In genomic region chr9:127793093-127793708, GRCh38 we compare ENCODE assay signal across 11 cellular contexts. TPM values are rescaled to one million over a fixed set of nuclear protein-coding genes. Genes with fewer than 3 reads are reported as not detected.
DNase-seq lines count a peak whose midpoint lies in the region; ATAC-seq and TF ChIP-seq lines count a peak whose summit lies in the region.
"Had no signal": no experiment of that assay in that cellular context is flagged by ENCODE, and none has a peak within 500 bp of the region (broad histone marks: within the 10 kb centered on the region; RNA-seq: fewer than 3 reads in every experiment).

No MANE protein-coding gene starts in this region.

- ATAC-seq in thoracic aorta (ENCODE audit: insufficient number of reproducible peaks, low FRiP score, low read depth): no peak

- H4K20me1 ChIP-seq in mammary epithelial cell (ENCODE audit: insufficient read depth, low read length): peaks cover 3% of the 10 kb centered on the region
- peaks cover 55% of the 10 kb centered on the region for H4K20me1 ChIP-seq in SK-N-SH (ENCODE audit: insufficient read depth)

- H3F3A ChIP-seq in SK-N-SH (replicated peaks; ENCODE audit: insufficient read depth): peaks cover 43% of the 10 kb centered on the region

- peak overlapping the region; percentile 29 to 63 for H3K27ac ChIP-seq in breast epithelium
- H3K27ac ChIP-seq in mammary epithelial cell (ENCODE audit: insufficient read depth, low read depth, low read length): no peak overlapping the region
- no peak overlapping the region; a peak in 1 of 4 replicates for H3K27ac ChIP-seq in SK-N-SH (ENCODE audit: low read depth in 2 of 2, low read length in 1 of 2)
- H3K27ac ChIP-seq in iPS-20b (ENCODE audit: low read length): no peak overlapping the region
- peak overlapping the region; percentile 46 to 74 for H3K27ac ChIP-seq in thoracic aorta

- CTCF ChIA-PET in mammary epithelial cell (lab: Charles Lee; ENCODE audit: low non-redundant PET): no interaction called here
- CTCF ChIA-PET in SK-N-SH (lab: Yijun Ruan, JAX): interaction anchor here (0.7 to 2.4 kb wide), 8 partner anchors 9 to 203 kb away, joined by 3 to 26 read pairs (median 5); partner anchors contain the start of genes FPGS and TOR2A

- DNase-seq in breast epithelium (ENCODE audit: low spot score in 2 of 2) (no peak), mammary epithelial cell (no peak), SK-N-SH (no peak), thoracic aorta (ENCODE audit: low spot score) (no peak), kidney glomerular epithelial cell (lab: John Stamatoyannopoulos, UW) (no peak), SW 1271 (lab: John Stamatoyannopoulos, UW) (no peak), hypothalamus (lab: John Stamatoyannopoulos, UW) (no peak)
- DNase-seq: Karpas-422, trophoblast cell had no signal

- POLR2A ChIA-PET in SK-N-SH (lab: Yijun Ruan, JAX): interaction anchor here (0.6 to 2.4 kb wide), 9 partner anchors 8 to 525 kb away, joined by 3 to 10 read pairs (median 3); no protein-coding TSS in a partner anchor

- H3K4me2 ChIP-seq in mammary epithelial cell (ENCODE audit: insufficient read depth, low read depth, low read length) (no peak overlapping the region), SK-N-SH (no peak overlapping the region)

- no peak for TF ChIP-seq RAD21 in SK-N-SH (IDR thresholded peaks at IDR 0.05; ENCODE audit: low read length)

- H3K79me2 ChIP-seq in mammary epithelial cell (ENCODE audit: insufficient read depth, low read length) (peaks cover 31% of the 10 kb centered on the region), SK-N-SH (ENCODE audit: insufficient read depth) (peaks cover 35% of the 10 kb centered on the region)

- no peak overlapping the region for H2AFZ ChIP-seq in mammary epithelial cell (ENCODE audit: low read depth, low read length)
- no peak overlapping the region for H2AFZ ChIP-seq in SK-N-SH (ENCODE audit: low read depth)

- H3K36me3 ChIP-seq in breast epithelium (peaks cover 17% of the 10 kb centered on the region), mammary epithelial cell (ENCODE audit: insufficient read depth, low read length) (peaks cover 25% of the 10 kb centered on the region), SK-N-SH (replicated peaks in 1 of 2; ENCODE audit: control insufficient read depth in 1 of 2, insufficient read depth in 2 of 2, low read length in 1 of 2) (peaks cover 41 to 46% of the 10 kb centered on the region in 2 experiments), iPS-20b (ENCODE audit: insufficient read depth, low read depth, low read length) (peaks cover 52% of the 10 kb centered on the region), thoracic aorta (peaks cover 46% of the 10 kb centered on the region)

- TF ChIP-seq EP300 in SK-N-SH (IDR thresholded peaks at IDR 0.05; ENCODE audit: borderline replicate concordance in 1 of 2, low read depth in 1 of 2, low read length in 1 of 2): no peak

- no peaks in the 10 kb centered on the region for H3K9me2 ChIP-seq in SK-N-SH

- BruUV-seq in mammary epithelial cell (replicated peaks; lab: Mats Ljungman, UMichigan): no TSS peak

- intact Hi-C loops in breast epithelium (cut with DNase I; ENCODE audit: low total_unique reads): no loop called here
- intact Hi-C loops in mammary epithelial cell (cut with micrococcal nuclease): no loop called here

- 87% methylated on average over 8 of the region's 8 CpGs for WGBS in mammary epithelial cell (ENCODE audit: low coverage, missing lambda C conversion rate)
- WGBS in SK-N-SH (ENCODE audit: low lambda C conversion rate): 98% methylated on average over 8 of the region's 8 CpGs

- H3K9ac ChIP-seq in mammary epithelial cell (ENCODE audit: insufficient read depth, low read length) (no peak overlapping the region), SK-N-SH (no peak overlapping the region), iPS-20b (ENCODE audit: low read depth, low read length) (0 out of 2 replicates have a peak overlapping the region, but pooled peaks have one; percentile 39)

- H3K9me3 ChIP-seq in breast epithelium (no peaks in the 10 kb centered on the region), mammary epithelial cell (replicated peaks; ENCODE audit: insufficient read depth, low read length) (no peaks in the 10 kb centered on the region), SK-N-SH (no peaks in the 10 kb centered on the region), iPS-20b (ENCODE audit: insufficient read depth, low read depth, low read length) (no peaks in the 10 kb centered on the region), thoracic aorta (no peaks in the 10 kb centered on the region)
- H3K9me3 ChIP-seq: Peyer's patch had no signal

- H3K4me1 ChIP-seq in breast epithelium (peaks cover 2 to 12% of the 10 kb centered on the region in 2 donors), mammary epithelial cell (ENCODE audit: insufficient read depth, low read length) (peaks cover 4% of the 10 kb centered on the region), SK-N-SH (ENCODE audit: control insufficient read depth in 1 of 2, insufficient read depth in 2 of 2, low read depth in 1 of 2, low read length in 1 of 2) (peaks cover 0 to 6% of the 10 kb centered on the region in 2 experiments; a peak in 1 of 4 replicates), iPS-20b (ENCODE audit: insufficient read depth, low read length) (no peaks in the 10 kb centered on the region), thoracic aorta (ENCODE audit: control insufficient read depth in 1 of 2, low read depth in 2 of 2) (peaks cover 12 to 41% of the 10 kb centered on the region in 2 donors)

- H3K4me3 ChIP-seq in breast epithelium: no peak overlapping the region
- no peak overlapping the region for H3K4me3 ChIP-seq in mammary epithelial cell (replicated peaks in 1 of 3; ENCODE audit: insufficient read depth in 1 of 3, low read depth in 2 of 3, low read length in 3 of 3)
- H3K4me3 ChIP-seq in SK-N-SH (ENCODE audit: low read depth in 2 of 2, low read length in 1 of 2): no peak overlapping the region
- H3K4me3 ChIP-seq in iPS-20b (ENCODE audit: low read length): no peak overlapping the region
- no peak overlapping the region for H3K4me3 ChIP-seq in thoracic aorta
- H3K4me3 ChIP-seq: Peyer's patch had no signal

- in situ Hi-C loops in mammary epithelial cell (cut with MboI; ENCODE audit: low sequenced_read_pairs in 2 of 2): no loop called here

- TF ChIP-seq POLR2A in breast epithelium (IDR thresholded peaks at IDR 0.05): no peak

- TF ChIP-seq CTCF in breast epithelium (IDR thresholded peaks at IDR 0.05) (no peak), mammary epithelial cell (conservative IDR thresholded peaks at IDR 0.05 in 1 of 2, IDR thresholded peaks at IDR 0.05 in 1 of 2; ENCODE audit: extremely low read depth in 1 of 2, insufficient read depth in 1 of 2, low read depth in 1 of 2, low read length in 2 of 2) (no peak), SK-N-SH (IDR thresholded peaks at IDR 0.05) (no peak), thoracic aorta (IDR thresholded peaks at IDR 0.05) (no peak)

- dilution Hi-C loops in mammary epithelial cell (cut with HindIII; ENCODE audit: low sequenced_read_pairs): no loop called here

- H3K27me3 ChIP-seq in breast epithelium (no peaks in the 10 kb centered on the region), mammary epithelial cell (ENCODE audit: insufficient read depth, low read length) (no peaks in the 10 kb centered on the region), SK-N-SH (ENCODE audit: insufficient read depth) (no peaks in the 10 kb centered on the region), iPS-20b (ENCODE audit: insufficient read depth, low read length) (no peaks in the 10 kb centered on the region), thoracic aorta (replicated peaks; ENCODE audit: insufficient read depth) (no peaks in the 10 kb centered on the region)
- H3K27me3 ChIP-seq: Peyer's patch had no signal

TF ChIP-seq in SK-N-SH, 30 proteins besides CTCF, POLR2A, EP300 and RAD21:
- TF ChIP-seq POLR2AphosphoS5 (IDR thresholded peaks at IDR 0.05; ENCODE audit: low read depth, low read length): peak; percentile 53
- no peak for TF ChIP-seq MXI1 (IDR thresholded peaks at IDR 0.05; ENCODE audit: low read depth, low read length)
TF ChIP-seq in SK-N-SH: peak in this region for 1.

RNA-seq across cellular contexts. Expression of gene CDK9, which starts 7.4 kb away (rescaled TPM):
- total RNA-seq in breast epithelium (10 to 100 TPM; 60.0 to 70.4 (median 63.9) TPM), mammary epithelial cell (10 to 100 TPM; 63.5 to 71.6 TPM), thoracic aorta (100 to 1,000 TPM; 104 to 111 TPM)
- polyA plus RNA-seq in mammary epithelial cell (73.8 TPM), SK-N-SH (2012; rRNA removed) (82.7 and 108 TPM in 2 replicates)
- 66.3 TPM for polyA minus RNA-seq in mammary epithelial cell
- polyA plus RNA-seq in SK-N-SH (2012; cell fraction: cytosol; rRNA removed): 55.0 and 77.8 TPM in 2 replicates
- polyA plus RNA-seq in SK-N-SH (2012; cell fraction: nucleus; rRNA removed): 210 and 240 TPM in 2 replicates

RNA-seq across cellular contexts. Expression of gene FPGS, which starts 9.5 kb away (rescaled TPM):
- 100 to 1,000 TPM in 1 of 3 donors, 10 to 100 TPM in 2; 56.3 to 108 (median 78.6) TPM for total RNA-seq in breast epithelium
- 10 to 100 TPM; 59.5 to 85.8 TPM for total RNA-seq in mammary epithelial cell
- 56.0 TPM for polyA plus RNA-seq in mammary epithelial cell
- 43.0 TPM for polyA minus RNA-seq in mammary epithelial cell
- 82.3 and 82.7 TPM in 2 replicates for polyA plus RNA-seq in SK-N-SH (2012; rRNA removed)
- polyA plus RNA-seq in SK-N-SH (2012; cell fraction: cytosol; rRNA removed): 32.6 and 51.9 TPM in 2 replicates
- 183 and 238 TPM in 2 replicates for polyA plus RNA-seq in SK-N-SH (2012; cell fraction: nucleus; rRNA removed)
- total RNA-seq in thoracic aorta: 100 to 1,000 TPM; 119 to 136 TPM

RNA-seq across cellular contexts. Expression of gene SH2D3C, which starts 14.7 kb away (rescaled TPM):
- total RNA-seq in breast epithelium (10 to 100 TPM in 1 of 3 donors, 1 to 10 TPM in 2; 6.0 to 15.4 (median 6.9) TPM), mammary epithelial cell (under 1 TPM; under 0.01 to 0.19 TPM), thoracic aorta (10 to 100 TPM in 1 of 2 donors, 1 to 10 TPM in 1; 5.3 to 13.1 TPM)
- polyA plus RNA-seq in mammary epithelial cell (0.08 TPM), SK-N-SH (2012; rRNA removed) (0.15 and 0.52 TPM in 2 replicates)
- not detected for polyA minus RNA-seq in mammary epithelial cell
- polyA plus RNA-seq in SK-N-SH (2012; cell fraction: cytosol; rRNA removed): 0.14 and 0.34 TPM in 2 replicates
- polyA plus RNA-seq in SK-N-SH (2012; cell fraction: nucleus; rRNA removed): 0.30 and 0.31 TPM in 2 replicates

RNA-seq across cellular contexts. Expression of gene TOR2A, which starts 58.1 kb away (rescaled TPM):
- 10 to 100 TPM in 1 of 3 donors, 1 to 10 TPM in 2; 9.5 to 16.7 (median 9.6) TPM for total RNA-seq in breast epithelium
- total RNA-seq in mammary epithelial cell: 10 to 100 TPM in 1 of 2 donors, 1 to 10 TPM in 1; 4.0 to 13.2 TPM
- 10.3 TPM for polyA plus RNA-seq in mammary epithelial cell
- 5.6 TPM for polyA minus RNA-seq in mammary epithelial cell
- polyA plus RNA-seq in SK-N-SH (2012; rRNA removed): 11.9 and 17.2 TPM in 2 replicates
- polyA plus RNA-seq in SK-N-SH (2012; cell fraction: cytosol; rRNA removed): 6.0 and 11.0 TPM in 2 replicates
- 18.8 and 19.8 TPM in 2 replicates for polyA plus RNA-seq in SK-N-SH (2012; cell fraction: nucleus; rRNA removed)
- total RNA-seq in thoracic aorta: 10 to 100 TPM; 14.5 to 16.9 TPM

Comparison
In these comparisons a context has a peak if more than half of its experiments do, and no peak if none do; other contexts are left out.
1. H3K27ac ChIP-seq: peak in breast epithelium (2 of 2) and thoracic aorta (2 of 2); none in mammary epithelial cell (single experiment), SK-N-SH (0 of 2) and iPS-20b (single experiment).
2. RNA of gene SH2D3C, which starts 14.7 kb away (total RNA-seq): 5.3 to 13.1 TPM in thoracic aorta and 6.0 to 15.4 TPM in breast epithelium; under 0.01 to 0.19 TPM in mammary epithelial cell; every median in the first group is over 4 times any median in the second.